8 cellular contexts compared by ENCODE assay signal in genomic region chr11:114400974-114401223, GRCh38. TPM values are rescaled to one million over a fixed set of nuclear protein-coding genes. Genes with fewer than 3 reads are reported as not detected.
DNase-seq lines count a peak whose midpoint lies in the region; TF ChIP-seq lines count a peak whose summit lies in the region.

No MANE protein-coding gene starts in this region.

- H3K9me3 Mint-ChIP-seq in activated T-helper 1 cell treated with anti-CD3 and anti-CD28 coated beads, Interleukin-12 subunit alpha, Interleukin-12 subunit beta, Interleukin-2, Interleukin-4 antibody, amounts not matched to agents 30 ng/mL and 10 ng/mL and 1 ng/mL, durations not matched to agents 14 hours and 24 hours and 36 hours = no peaks in the 10 kb centered on the region

- H3K27ac ChIP-seq in HEK293 (ENCODE audit: extremely low read depth, low read depth, low read length) = peak overlapping the region; percentile 93
- H3K27ac ChIP-seq in spleen = peak overlapping the region; percentile 94 to 99 (median 98)

- H3K36me3 ChIP-seq in HEK293 (ENCODE audit: control insufficient read depth in 2 of 2, insufficient read depth in 1 of 2, low read length in 2 of 2) = peaks cover under 1 to 29% of the 10 kb centered on the region in 2 experiments; a peak in 2 of 3 replicates
- peaks cover 0 to 35% (median 12%) of the 10 kb centered on the region in 6 donors for H3K36me3 ChIP-seq in spleen

- POLR2A ChIA-PET in HEK293 (lab: Yijun Ruan, JAX) = interaction anchor here (1.0 kb wide), 1 partner anchor 38 kb away, joined by 3 read pairs; the partner anchor contains the start of gene REXO2

- WGBS in spleen, 5 donors = 0 to 3% (median 0%) methylated on average over 3 of the region's 3 CpGs

- intact Hi-C loops in activated T-helper 1 cell treated with anti-CD3 and anti-CD28 coated beads, Interleukin-12 subunit alpha, Interleukin-12 subunit beta, Interleukin-2, Interleukin-4 antibody, amounts not matched to agents 30 ng/mL and 10 ng/mL and 1 ng/mL, durations not matched to agents 14 hours and 24 hours and 36 hours (cut with micrococcal nuclease) = loop anchor here (1.0 to 2.0 kb wide), 5 partner anchors 38 to 821 kb away; partner anchors contain the start of genes REXO2 and ZW10
- intact Hi-C loops in spleen (cut with DNase I; ENCODE audit: low total_unique reads) = no loop called here

- no peak for TF ChIP-seq CTCF in HEK293 (tag by site-specific recombination; IDR thresholded peaks at IDR 0.05)
- TF ChIP-seq CTCF in spleen (IDR thresholded peaks at IDR 0.05 in 8 of 11, conservative IDR thresholded peaks at IDR 0.05 in 3 of 11) = no peak
- no peak for TF ChIP-seq CTCF in GM20000 (IDR thresholded peaks at IDR 0.05; ENCODE audit: extremely low read depth, missing control alignments)

- H3K4me3 ChIP-seq in HEK293 (ENCODE audit: low read depth, low read length) (peak overlapping the region; percentile 68), iPS-11a (ENCODE audit: low read depth, low read length) (peak overlapping the region; percentile 95), spleen (peak overlapping the region; percentile 25 to 77 (median 56))

- no peaks in the 10 kb centered on the region; the same call in 1 of the 2 replicates for H3K4me1 ChIP-seq in HEK293 (ENCODE audit: control insufficient read depth, insufficient read depth, low read length)
- H3K4me1 ChIP-seq in spleen = peaks cover 0 to 81% (median 70%) of the 10 kb centered on the region in 6 donors

- no peak for DNase-seq in activated T-helper 1 cell treated with anti-CD3 and anti-CD28 coated beads, Interleukin-12 subunit alpha, Interleukin-12 subunit beta, Interleukin-2, Interleukin-4 antibody, amounts not matched to agents 30 ng/mL and 10 ng/mL and 1 ng/mL, durations not matched to agents 14 hours and 24 hours and 36 hours (ENCODE audit: low spot score)
- DNase-seq in spleen = no peak
- DNase-seq in NCI-H1092 treated with DMSO at 0.1 percent for 48 hours (lab: John Stamatoyannopoulos, UW) = no peak
- no peak for DNase-seq in NCI-H1417 treated with DMSO at 0.1 percent for 48 hours (lab: John Stamatoyannopoulos, UW)
- no peak for DNase-seq in NCI-H226
- no peak for DNase-seq in GM20000 (ENCODE audit: low spot score)

- H3K4me1 Mint-ChIP-seq in activated T-helper 1 cell treated with anti-CD3 and anti-CD28 coated beads, Interleukin-12 subunit alpha, Interleukin-12 subunit beta, Interleukin-2, Interleukin-4 antibody, amounts not matched to agents 30 ng/mL and 10 ng/mL and 1 ng/mL, durations not matched to agents 14 hours and 24 hours and 36 hours (ENCODE audit: low read depth) = peaks cover 56% of the 10 kb centered on the region

- H3K9me3 ChIP-seq in HEK293 (ENCODE audit: control insufficient read depth, insufficient read depth, low read depth, low read length) = no peaks in the 10 kb centered on the region
- no peaks in the 10 kb centered on the region for H3K9me3 ChIP-seq in spleen

- peak overlapping the region; percentile 98 for H3K27ac Mint-ChIP-seq in activated T-helper 1 cell treated with anti-CD3 and anti-CD28 coated beads, Interleukin-12 subunit alpha, Interleukin-12 subunit beta, Interleukin-2, Interleukin-4 antibody, amounts not matched to agents 30 ng/mL and 10 ng/mL and 1 ng/mL, durations not matched to agents 14 hours and 24 hours and 36 hours

- CTCF ChIA-PET in HEK293 (lab: Yijun Ruan, JAX) = no interaction called here

- TF ChIP-seq POLR2A in spleen (IDR thresholded peaks at IDR 0.05) = no peak

- no peaks in the 10 kb centered on the region for H3K27me3 Mint-ChIP-seq in activated T-helper 1 cell treated with anti-CD3 and anti-CD28 coated beads, Interleukin-12 subunit alpha, Interleukin-12 subunit beta, Interleukin-2, Interleukin-4 antibody, amounts not matched to agents 30 ng/mL and 10 ng/mL and 1 ng/mL, durations not matched to agents 14 hours and 24 hours and 36 hours (ENCODE audit: insufficient read depth)

- H3K27me3 ChIP-seq in spleen (replicated peaks in 1 of 7) = no peaks in the 10 kb centered on the region

- peaks cover 37% of the 10 kb centered on the region for H3K36me3 Mint-ChIP-seq in activated T-helper 1 cell treated with anti-CD3 and anti-CD28 coated beads, Interleukin-12 subunit alpha, Interleukin-12 subunit beta, Interleukin-2, Interleukin-4 antibody, amounts not matched to agents 30 ng/mL and 10 ng/mL and 1 ng/mL, durations not matched to agents 14 hours and 24 hours and 36 hours (ENCODE audit: low read depth)

- H3K4me3 Mint-ChIP-seq in activated T-helper 1 cell treated with anti-CD3 and anti-CD28 coated beads, Interleukin-12 subunit alpha, Interleukin-12 subunit beta, Interleukin-2, Interleukin-4 antibody, amounts not matched to agents 30 ng/mL and 10 ng/mL and 1 ng/mL, durations not matched to agents 14 hours and 24 hours and 36 hours = peak overlapping the region; percentile 92

TF ChIP-seq in HEK293, 187 proteins besides CTCF, POLR2A, EP300 and RAD21 (continues in another document):
- no peak for TF ChIP-seq ZNF561 (tag by site-specific recombination; IDR thresholded peaks at IDR 0.05; ENCODE audit: borderline replicate concordance)
- TF ChIP-seq PRDM1 (tag by site-specific recombination; IDR thresholded peaks at IDR 0.05) = no peak
- TF ChIP-seq ZBTB11 (tag by site-specific recombination; conservative IDR thresholded peaks at IDR 0.05; ENCODE audit: low read depth) = no peak
- no peak for TF ChIP-seq IKZF3 (tag by site-specific recombination; IDR thresholded peaks at IDR 0.05)
- TF ChIP-seq ZNF266 (tag by site-specific recombination; IDR thresholded peaks at IDR 0.05; ENCODE audit: low read depth) = no peak
- TF ChIP-seq ZEB2 (tag by site-specific recombination; IDR thresholded peaks at IDR 0.05) = no peak
- TF ChIP-seq ZBTB8A (tag by site-specific recombination; IDR thresholded peaks at IDR 0.05) = no peak
- no peak for TF ChIP-seq ZBTB26 (tag by site-specific recombination; optimal IDR thresholded peaks at IDR 0.05)
- no peak for TF ChIP-seq ZNF366 (tag by site-specific recombination; conservative IDR thresholded peaks at IDR 0.05)

RNA-seq across cellular contexts. Expression of gene RBM7, which starts 0.4 kb away (rescaled TPM):
- 34.4 and 38.8 TPM in 2 replicates for total RNA-seq in activated T-helper 1 cell treated with anti-CD3 and anti-CD28 coated beads, Interleukin-12 subunit alpha, Interleukin-12 subunit beta, Interleukin-2, Interleukin-4 antibody, amounts not matched to agents 30 ng/mL and 10 ng/mL and 1 ng/mL, durations not matched to agents 14 hours and 24 hours and 36 hours
- 10 to 100 TPM; 20.8 to 35.3 (median 25.9) TPM for total RNA-seq in spleen
- polyA plus RNA-seq in spleen = 10 to 100 TPM in 2 of 3 donors, 1 to 10 TPM in 1; 8.0 to 15.3 (median 10.6) TPM

RNA-seq across cellular contexts. Expression of gene C11orf71, which starts 0.6 kb away (rescaled TPM):
- 7.7 and 9.3 TPM in 2 replicates for total RNA-seq in activated T-helper 1 cell treated with anti-CD3 and anti-CD28 coated beads, Interleukin-12 subunit alpha, Interleukin-12 subunit beta, Interleukin-2, Interleukin-4 antibody, amounts not matched to agents 30 ng/mL and 10 ng/mL and 1 ng/mL, durations not matched to agents 14 hours and 24 hours and 36 hours
- total RNA-seq in spleen = 10 to 100 TPM in 4 of 7 donors, 1 to 10 TPM in 3; 6.9 to 13.9 (median 10.4) TPM
- polyA plus RNA-seq in spleen = 10 to 100 TPM; 12.1 to 15.2 (median 14.4) TPM

RNA-seq across cellular contexts. Expression of gene REXO2, which starts 38.4 kb away (rescaled TPM):
- total RNA-seq in activated T-helper 1 cell treated with anti-CD3 and anti-CD28 coated beads, Interleukin-12 subunit alpha, Interleukin-12 subunit beta, Interleukin-2, Interleukin-4 antibody, amounts not matched to agents 30 ng/mL and 10 ng/mL and 1 ng/mL, durations not matched to agents 14 hours and 24 hours and 36 hours = 109 and 111 TPM in 2 replicates
- total RNA-seq in spleen = 100 to 1,000 TPM in 2 of 7 donors, 10 to 100 TPM in 5; 57.3 to 118 (median 80.9) TPM
- 10 to 100 TPM; 46.4 to 70.8 (median 52.9) TPM for polyA plus RNA-seq in spleen
